1 cellular context compared by ENCODE assay signal in genomic region chr22:40237788-40238424, GRCh38.
TF ChIP-seq lines count a peak whose summit lies in the region.

No MANE protein-coding gene starts in this region.

TF ChIP-seq in H1, 55 proteins besides CTCF, POLR2A, EP300 and RAD21 (continued from another document):
- no peak for TF ChIP-seq TBP (IDR thresholded peaks at IDR 0.05; ENCODE audit: low read depth, low read length)
